ENCODE assay signal across 8 cellular contexts in genomic region chr1:113758631-113759340, GRCh38. TPM values are rescaled to one million over a fixed set of nuclear protein-coding genes. Genes with fewer than 3 reads are reported as not detected.
A peak's percentile ranks its signal among the peaks of the same experiment; 100 is the strongest.
DNase-seq lines count a peak whose midpoint lies in the region; ATAC-seq and TF ChIP-seq lines count a peak whose summit lies in the region.

No MANE protein-coding gene starts in this region.

- intact Hi-C loops in aorta (cut with DNase I): no loop called here

- H2AFZ ChIP-seq in KMS-11 (ENCODE audit: low read depth): peak overlapping the region; percentile 83

- peaks cover 28% of the 10 kb centered on the region for H3K4me1 ChIP-seq in KMS-11 (ENCODE audit: low read depth, poor library complexity, severe bottlenecking)
- H3K4me1 ChIP-seq in right atrium auricular region: peaks cover 0 to 9% of the 10 kb centered on the region in 2 donors
- H3K4me1 ChIP-seq in aorta (ENCODE audit: control insufficient read depth in 1 of 2, insufficient read depth in 2 of 2, low read length in 2 of 2): no peaks in the 10 kb centered on the region

- H4K20me1 ChIP-seq in KMS-11 (ENCODE audit: insufficient read depth): no peaks in the 10 kb centered on the region

- H3K27ac ChIP-seq in KMS-11 (peak overlapping the region; percentile 87), right atrium auricular region (peak overlapping the region; percentile 86 to 92), aorta (ENCODE audit: low read depth in 1 of 2, low read length in 2 of 2) (peak overlapping the region; percentile 72 to 93)

- 0% methylated on average over 47 to 57 of the region's 57 CpGs for WGBS in aorta, 2 donors

- ATAC-seq in GM21737 (IDR thresholded peaks at IDR 0.05; ENCODE audit: unreplicated experiment): peak; percentile 54
- peak; percentile 86 for ATAC-seq in aorta (ENCODE audit: low FRiP score)

- H3K27me3 ChIP-seq in KMS-11 (ENCODE audit: insufficient read depth, low read depth) (no peaks in the 10 kb centered on the region), right atrium auricular region (no peaks in the 10 kb centered on the region), aorta (ENCODE audit: control insufficient read depth in 1 of 2, insufficient read depth in 2 of 2, low read length in 1 of 2) (no peaks in the 10 kb centered on the region)

- DNase-seq in G401 (ENCODE audit: low spot score) (peak; percentile 72), T-helper 1 cell (peak; percentile 36 to 70 (median 53)), amniotic stem cell (lab: John Stamatoyannopoulos, UW) (peak; percentile 13), right atrium auricular region (ENCODE audit: low spot score) (peak; percentile 62), putamen (ENCODE audit: low spot score) (peak; percentile 51), aorta (peak; percentile 82 to 89)

- no peak for TF ChIP-seq CTCF in KMS-11 (conservative IDR thresholded peaks at IDR 0.05; ENCODE audit: low read depth, low read length)
- no peak for TF ChIP-seq CTCF in right atrium auricular region (IDR thresholded peaks at IDR 0.05)

- no peaks in the 10 kb centered on the region for H3K9me3 ChIP-seq in right atrium auricular region
- no peaks in the 10 kb centered on the region for H3K9me3 ChIP-seq in aorta (ENCODE audit: control insufficient read depth, low read length)

- no peaks in the 10 kb centered on the region for H3K36me3 ChIP-seq in KMS-11 (ENCODE audit: insufficient read depth)
- no peaks in the 10 kb centered on the region for H3K36me3 ChIP-seq in right atrium auricular region
- no peaks in the 10 kb centered on the region for H3K36me3 ChIP-seq in aorta (ENCODE audit: control insufficient read depth in 1 of 2, insufficient read depth in 2 of 2, low read length in 1 of 2)

- H3K9ac ChIP-seq in KMS-11: peak overlapping the region; percentile 88

- H3K79me2 ChIP-seq in KMS-11 (ENCODE audit: insufficient read depth, low read depth): peaks cover 15% of the 10 kb centered on the region; the same call in 1 of the 2 replicates

- no peak overlapping the region for H3K4me3 ChIP-seq in KMS-11 (IDR thresholded peaks at IDR 0.05; ENCODE audit: insufficient read depth, low read depth, low read length)
- H3K4me3 ChIP-seq in right atrium auricular region: peak overlapping the region; percentile 83 to 94
- H3K4me3 ChIP-seq in aorta (ENCODE audit: low read length in 2 of 2): peak overlapping the region; percentile 91 to 98

- in situ Hi-C loops in G401 (cut with HindIII; ENCODE audit: low sequenced_read_pairs): no loop called here

- peak overlapping the region; percentile 96 for H3K4me2 ChIP-seq in KMS-11

RNA-seq across cellular contexts. Expression of gene PHTF1, which starts 0.5 kb away (rescaled TPM):
- total RNA-seq in G401 (2014; rRNA removed; shearing (Covaris generic)): 15.5 and 27.1 TPM in 2 replicates
- 10 to 100 TPM in 1 of 2 donors, 1 to 10 TPM in 1; 8.6 to 12.4 TPM for total RNA-seq in right atrium auricular region
- total RNA-seq in aorta: 10 to 100 TPM; 15.0 to 26.3 TPM
- polyA plus RNA-seq in aorta: 1 to 10 TPM; 2.8 to 8.7 TPM

RNA-seq across cellular contexts. Expression of gene RSBN1, which starts 53.5 kb away (rescaled TPM):
- total RNA-seq in G401 (2014; rRNA removed; shearing (Covaris generic)): 7.4 and 13.6 TPM in 2 replicates
- total RNA-seq in right atrium auricular region (10 to 100 TPM in 1 of 2 donors, 1 to 10 TPM in 1; 9.6 to 13.9 TPM), aorta (10 to 100 TPM; 17.1 to 22.5 TPM)
- 1 to 10 TPM; 3.6 to 5.2 TPM for polyA plus RNA-seq in aorta

Comparison
In these comparisons a context has a peak if more than half of its experiments do, and no peak if none do; other contexts are left out.
1. DNase-seq: peak in every context shown above with its lines; median percentile 86 in aorta; 72 in G401; 62 in right atrium auricular region; 53 in T-helper 1 cell; 51 in putamen; 13 in amniotic stem cell.